ENCODE assay signal across 17 cellular contexts in the genomic region with DNA sequence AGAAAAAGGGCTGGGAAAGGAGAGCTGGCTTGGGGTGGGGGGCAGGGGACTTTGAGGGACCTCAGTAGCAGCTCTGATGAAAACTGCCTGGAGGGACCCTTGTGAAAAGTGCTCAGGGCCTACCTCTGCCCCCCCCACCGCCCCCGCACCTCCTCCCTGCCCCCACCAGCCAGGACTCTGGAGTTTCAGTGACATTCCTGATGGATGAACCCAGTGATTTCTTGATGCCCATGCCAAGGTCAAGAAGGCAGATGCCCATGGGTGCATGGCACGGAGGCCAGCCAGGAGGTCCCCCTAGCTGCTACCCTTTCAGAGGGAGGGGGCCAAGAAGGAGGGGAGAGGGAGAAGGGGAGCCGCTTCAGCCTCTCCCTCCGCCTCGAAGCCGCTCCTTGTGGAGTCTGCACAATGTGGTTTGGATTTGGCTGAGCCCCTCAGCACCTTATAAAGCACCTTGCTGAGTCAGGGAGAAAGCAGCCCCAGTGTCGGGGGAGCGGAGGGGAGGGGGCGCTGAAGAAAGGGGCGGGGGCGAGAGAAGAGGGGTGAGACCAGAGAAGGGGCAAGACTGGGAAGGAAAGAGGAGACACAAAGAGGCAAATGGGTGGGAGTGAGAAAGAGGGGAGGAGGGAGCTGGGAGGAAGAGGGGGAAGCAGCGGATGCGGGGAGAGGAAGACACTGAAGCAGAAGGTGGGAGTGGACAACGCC. TPM values are rescaled to one million over a fixed set of nuclear protein-coding genes. Genes with fewer than 3 reads are reported as not detected.
DNase-seq lines count a peak whose midpoint lies in the region; ATAC-seq and TF ChIP-seq lines count a peak whose summit lies in the region.
"Had no signal": no experiment of that assay in that cellular context is flagged by ENCODE, and none has a peak within 500 bp of the region (broad histone marks: within the 10 kb centered on the region; RNA-seq: fewer than 3 reads in every experiment).

No MANE protein-coding gene starts in this region.

- TF ChIP-seq CTCF in Panc1 (IDR thresholded peaks at IDR 0.05) = no peak
- no peak for TF ChIP-seq CTCF in sigmoid colon (IDR thresholded peaks at IDR 0.05)

- H3K27ac ChIP-seq in Panc1 (ENCODE audit: low read length) (peak overlapping the region; percentile 98), iPS DF 6.9 (ENCODE audit: low read length) (no peak overlapping the region), sigmoid colon (peak overlapping the region in 3 of 4 donors; percentile 85 to 100 (median 92))

- no peak for TF ChIP-seq EP300 in sigmoid colon (IDR thresholded peaks at IDR 0.05)

- H3K9me3 Mint-ChIP-seq in activated CD4-positive, alpha-beta T cell treated with anti-CD3 and anti-CD28 coated beads, Interleukin-2, amount 10 ng/mL, durations not matched to agents 7 days and 5 days = no peaks in the 10 kb centered on the region
- H3K9me3 Mint-ChIP-seq: stimulated activated naive CD8-positive, alpha-beta T cell treated with anti-CD3 and anti-CD28 coated beads, Interleukin-15, Interleukin-2, amounts not matched to agents 100 ng/mL and 50 ng/mL, for 24 hours had no signal

- H3K4me3 Mint-ChIP-seq in activated CD4-positive, alpha-beta T cell treated with anti-CD3 and anti-CD28 coated beads, Interleukin-2, amount 10 ng/mL, durations not matched to agents 7 days and 5 days = no peak overlapping the region

- H3K27ac Mint-ChIP-seq in activated CD4-positive, alpha-beta T cell treated with anti-CD3 and anti-CD28 coated beads, Interleukin-2, amount 10 ng/mL, durations not matched to agents 7 days and 5 days = no peak overlapping the region
- H3K27ac Mint-ChIP-seq: stimulated activated naive CD8-positive, alpha-beta T cell treated with anti-CD3 and anti-CD28 coated beads, Interleukin-15, Interleukin-2, amounts not matched to agents 100 ng/mL and 50 ng/mL, for 24 hours had no signal

- H3K36me3 Mint-ChIP-seq in activated CD4-positive, alpha-beta T cell treated with anti-CD3 and anti-CD28 coated beads, Interleukin-2, amount 10 ng/mL, durations not matched to agents 7 days and 5 days (ENCODE audit: low read depth) = no peaks in the 10 kb centered on the region

- H3K36me3 ChIP-seq in Panc1 (ENCODE audit: control insufficient read depth, insufficient read depth, low read length) (no peaks in the 10 kb centered on the region; the same call in 1 of the 2 replicates), iPS DF 6.9 (ENCODE audit: control insufficient read depth, insufficient read depth, low read length) (no peaks in the 10 kb centered on the region), sigmoid colon (no peaks in the 10 kb centered on the region)
- H3K36me3 ChIP-seq: adrenal gland had no signal

- no peak overlapping the region for H3K4me3 ChIP-seq in Panc1 (ENCODE audit: low read depth in 2 of 2, low read length in 2 of 2)
- H3K4me3 ChIP-seq in iPS DF 6.9 (ENCODE audit: low read length) = peak overlapping the region; percentile 10; the same call in 1 of the 2 replicates
- no peak overlapping the region for H3K4me3 ChIP-seq in sigmoid colon

- no TSS peak for BruUV-seq in Panc1 (replicated peaks; lab: Mats Ljungman, UMichigan)

- ATAC-seq in Panc1 (no peak), GM18873 (IDR thresholded peaks at IDR 0.05; ENCODE audit: low FRiP score, unreplicated experiment) (no peak)

- peak; percentile 26 for DNase-seq in EH (ENCODE audit: low read depth)
- no peak for DNase-seq in Panc1 (ENCODE audit: low read depth, low spot score)
- DNase-seq in iPS DF 6.9 (ENCODE audit: low read depth, low spot score) = no peak
- DNase-seq in sigmoid colon = no peak
- no peak for DNase-seq in activated effector memory CD4-positive, alpha-beta T cell treated with anti-CD3 and anti-CD28 coated beads, Interleukin-2, amount 50 U/mL, for 16 hours
- DNase-seq in activated CD4-positive, alpha-beta T cell treated with anti-CD3 and anti-CD28 coated beads, Interleukin-2, amount 10 ng/mL, durations not matched to agents 7 days and 5 days = no peak
- no peak for DNase-seq in NCI-H226
- DNase-seq: adrenal gland; glutamatergic neuron; NCI-H1092; NCI-H524; Right ventricle myocardium superior; stimulated activated CD4-positive, alpha-beta T cell treated with anti-CD3 and anti-CD28 coated beads, Interleukin-4, amount 100 ng/mL, for 4 hours had no signal

- no peak for TF ChIP-seq POLR2A in sigmoid colon (IDR thresholded peaks at IDR 0.05)

- H3K9me3 ChIP-seq in Panc1 (ENCODE audit: control insufficient read depth, insufficient read depth, low read depth, low read length) (no peaks in the 10 kb centered on the region), iPS DF 6.9 (ENCODE audit: control insufficient read depth, insufficient read depth, low read length) (no peaks in the 10 kb centered on the region), sigmoid colon (no peaks in the 10 kb centered on the region)
- H3K9me3 ChIP-seq: adrenal gland had no signal

- no peaks in the 10 kb centered on the region for H3K27me3 ChIP-seq in Panc1 (ENCODE audit: control insufficient read depth, insufficient read depth, low read length)
- peaks cover 25% of the 10 kb centered on the region for H3K27me3 ChIP-seq in iPS DF 6.9 (ENCODE audit: control insufficient read depth, insufficient read depth, low read length)
- no peaks in the 10 kb centered on the region for H3K27me3 ChIP-seq in sigmoid colon
- H3K27me3 ChIP-seq: adrenal gland had no signal

- H3K4me1 Mint-ChIP-seq in activated CD4-positive, alpha-beta T cell treated with anti-CD3 and anti-CD28 coated beads, Interleukin-2, amount 10 ng/mL, durations not matched to agents 7 days and 5 days = peaks cover 21% of the 10 kb centered on the region

- intact Hi-C loops in Panc1 (cut with micrococcal nuclease; ENCODE audit: unreplicated experiment) = no loop called here
- intact Hi-C loops in sigmoid colon (cut with DNase I) = no loop called here

- no CpG with 5 or more reads among the region's 15 CpGs for WGBS in iPS DF 6.9 (ENCODE audit: insufficient coverage, insufficient read length)
- 67 to 82% methylated on average over 15 of the region's 15 CpGs for WGBS in sigmoid colon, 2 donors

- CTCF ChIA-PET in Panc1 (lab: Charles Lee) = interaction anchor here (0.7 to 7.7 kb wide), 3 partner anchors 11 to 21 kb away, joined by 4 to 207 read pairs (median 21); a partner anchor contains a TSS
- CTCF ChIA-PET in activated CD4-positive, alpha-beta T cell treated with anti-CD3 and anti-CD28 coated beads, Interleukin-2, amount 10 ng/mL, durations not matched to agents 7 days and 5 days (lab: Charles Lee) = interaction anchor here (0.7 to 38.4 kb wide), 3 partner anchors 11 to 41 kb away, joined by 3 to 841 read pairs (median 841); a partner anchor contains a TSS

- H3K27me3 Mint-ChIP-seq in activated CD4-positive, alpha-beta T cell treated with anti-CD3 and anti-CD28 coated beads, Interleukin-2, amount 10 ng/mL, durations not matched to agents 7 days and 5 days = peaks cover 55% of the 10 kb centered on the region

- in situ Hi-C loops in Panc1 (cut with HindIII; ENCODE audit: low pct_unique_long_range_greater_than_20kb, low sequenced_read_pairs) = no loop called here

- POLR2A ChIA-PET in Panc1 (lab: Charles Lee) = interaction anchor here (0.6 to 2.2 kb wide), 5 partner anchors 11 to 254 kb away, joined by 3 to 32 read pairs (median 3); a partner anchor contains a TSS
- POLR2A ChIA-PET in activated CD4-positive, alpha-beta T cell treated with anti-CD3 and anti-CD28 coated beads, Interleukin-2, amount 10 ng/mL, durations not matched to agents 7 days and 5 days (lab: Charles Lee) = interaction anchor here (0.6 kb wide), 1 partner anchor 113 kb away, joined by 4 read pairs; no protein-coding TSS in a partner anchor

- H3K4me1 ChIP-seq in Panc1 (ENCODE audit: control insufficient read depth, insufficient read depth, low read length) (peaks cover 71% of the 10 kb centered on the region), iPS DF 6.9 (ENCODE audit: control insufficient read depth, insufficient read depth, low read length) (peaks cover 18% of the 10 kb centered on the region), sigmoid colon (peaks cover 0 to 50% (median 42%) of the 10 kb centered on the region in 4 donors)

RNA-seq across cellular contexts. Expression of a gene that starts 2.1 kb away (rescaled TPM):
- total RNA-seq in Panc1 (2021; ENCODE audit: unreplicated experiment) = 9.3 TPM
- polyA plus RNA-seq in Panc1 (2012; ENCODE audit: insufficient read length) = 9.0 TPM
- total RNA-seq in sigmoid colon = 10 to 100 TPM in 1 of 4 donors, 1 to 10 TPM in 3; 2.9 to 49.8 (median 6.6) TPM
- 1 to 10 TPM in 2 of 3 donors, under 1 TPM in 1; 0.92 to 6.5 (median 2.4) TPM for polyA plus RNA-seq in sigmoid colon
- under 1 TPM; 0.10 to 0.17 TPM for total RNA-seq in activated CD4-positive, alpha-beta T cell treated with anti-CD3 and anti-CD28 coated beads, Interleukin-2, amount 10 ng/mL, durations not matched to agents 7 days and 5 days

RNA-seq across cellular contexts. Expression of a gene that starts 16.3 kb away (rescaled TPM):
- total RNA-seq in Panc1 (2021; ENCODE audit: unreplicated experiment) (33.1 TPM), sigmoid colon (10 to 100 TPM; 11.4 to 18.1 (median 16.5) TPM)
- 24.4 TPM for polyA plus RNA-seq in Panc1 (2012; ENCODE audit: insufficient read length)
- polyA plus RNA-seq in sigmoid colon = 10 to 100 TPM in 1 of 3 donors, 1 to 10 TPM in 2; 6.5 to 33.9 (median 6.6) TPM
- total RNA-seq in activated CD4-positive, alpha-beta T cell treated with anti-CD3 and anti-CD28 coated beads, Interleukin-2, amount 10 ng/mL, durations not matched to agents 7 days and 5 days = 10 to 100 TPM; 49.3 to 53.7 TPM

RNA-seq across cellular contexts. Expression of a gene that starts 22.1 kb away (rescaled TPM):
- total RNA-seq in Panc1 (2021; ENCODE audit: unreplicated experiment) (78.7 TPM), sigmoid colon (10 to 100 TPM; 48.5 to 78.9 (median 67.0) TPM)
- polyA plus RNA-seq in Panc1 (2012; ENCODE audit: insufficient read length) = 119 TPM
- 100 to 1,000 TPM; 381 to 748 (median 498) TPM for polyA plus RNA-seq in sigmoid colon
- total RNA-seq in activated CD4-positive, alpha-beta T cell treated with anti-CD3 and anti-CD28 coated beads, Interleukin-2, amount 10 ng/mL, durations not matched to agents 7 days and 5 days = 10 to 100 TPM; 52.7 to 53.7 TPM

RNA-seq across cellular contexts. Expression of a gene that starts 26.2 kb away (rescaled TPM):
- 361 TPM for total RNA-seq in Panc1 (2021; ENCODE audit: unreplicated experiment)
- 412 TPM for polyA plus RNA-seq in Panc1 (2012; ENCODE audit: insufficient read length)
- total RNA-seq in sigmoid colon = 10 to 100 TPM; 59.5 to 87.0 (median 80.0) TPM
- 100 to 1,000 TPM; 228 to 357 (median 235) TPM for polyA plus RNA-seq in sigmoid colon
- 100 to 1,000 TPM; 301 to 331 TPM for total RNA-seq in activated CD4-positive, alpha-beta T cell treated with anti-CD3 and anti-CD28 coated beads, Interleukin-2, amount 10 ng/mL, durations not matched to agents 7 days and 5 days

RNA-seq across cellular contexts. Expression of a gene that starts 28.4 kb away (rescaled TPM):
- total RNA-seq in Panc1 (2021; ENCODE audit: unreplicated experiment) (0.33 TPM), sigmoid colon (1 to 10 TPM in 2 of 4 donors, under 1 TPM in 1, not detected in 1; 0.71 to 2.5 (median 1.2) TPM)
- polyA plus RNA-seq in Panc1 (2012; ENCODE audit: insufficient read length) = 0.68 TPM
- 10 to 100 TPM in 1 of 3 donors, 1 to 10 TPM in 2; 1.6 to 48.2 (median 1.8) TPM for polyA plus RNA-seq in sigmoid colon
- 100 to 1,000 TPM; 256 to 323 TPM for total RNA-seq in activated CD4-positive, alpha-beta T cell treated with anti-CD3 and anti-CD28 coated beads, Interleukin-2, amount 10 ng/mL, durations not matched to agents 7 days and 5 days
- total RNA-seq: lung microvascular endothelial cell, pulmonary artery endothelial cell had no signal
